Comparison of ENCODE assay signal across 1 cellular context in genomic region chr2:43634604-43635306, GRCh38.
A peak's percentile ranks its signal among the peaks of the same experiment; 100 is the strongest.
TF ChIP-seq lines count a peak whose summit lies in the region.

No MANE protein-coding gene starts in this region.

TF ChIP-seq in HepG2, 621 proteins besides CTCF, POLR2A, EP300 and RAD21 (continued from another document and continues in another):
- TF ChIP-seq, protein P1, sequence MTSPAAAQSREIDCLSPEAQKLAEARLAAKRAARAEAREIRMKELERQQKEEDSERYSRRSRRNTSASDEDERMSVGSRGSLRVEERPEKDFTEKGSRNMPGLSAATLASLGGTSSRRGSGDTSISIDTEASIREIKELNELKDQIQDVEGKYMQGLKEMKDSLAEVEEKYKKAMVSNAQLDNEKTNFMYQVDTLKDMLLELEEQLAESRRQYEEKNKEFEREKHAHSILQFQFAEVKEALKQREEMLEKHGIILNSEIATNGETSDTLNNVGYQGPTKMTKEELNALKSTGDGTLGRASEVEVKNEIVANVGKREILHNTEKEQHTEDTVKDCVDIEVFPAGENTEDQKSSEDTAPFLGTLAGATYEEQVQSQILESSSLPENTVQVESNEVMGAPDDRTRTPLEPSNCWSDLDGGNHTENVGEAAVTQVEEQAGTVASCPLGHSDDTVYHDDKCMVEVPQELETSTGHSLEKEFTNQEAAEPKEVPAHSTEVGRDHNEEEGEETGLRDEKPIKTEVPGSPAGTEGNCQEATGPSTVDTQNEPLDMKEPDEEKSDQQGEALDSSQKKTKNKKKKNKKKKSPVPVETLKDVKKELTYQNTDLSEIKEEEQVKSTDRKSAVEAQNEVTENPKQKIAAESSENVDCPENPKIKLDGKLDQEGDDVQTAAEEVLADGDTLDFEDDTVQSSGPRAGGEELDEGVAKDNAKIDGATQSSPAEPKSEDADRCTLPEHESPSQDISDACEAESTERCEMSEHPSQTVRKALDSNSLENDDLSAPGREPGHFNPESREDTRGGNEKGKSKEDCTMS (CRISPR knock-in tag; conservative IDR thresholded peaks at IDR 0.05) = no peak
- TF ChIP-seq MED13 (CRISPR knock-in tag; IDR thresholded peaks at IDR 0.05) (no peak), GATAD1 (CRISPR knock-in tag; IDR thresholded peaks at IDR 0.05) (peak; percentile 53), ZNF570 (CRISPR knock-in tag; IDR thresholded peaks at IDR 0.05; ENCODE audit: borderline replicate concordance) (no peak), ZNF737 (CRISPR knock-in tag; IDR thresholded peaks at IDR 0.05; ENCODE audit: borderline replicate concordance) (no peak), MXI1 (IDR thresholded peaks at IDR 0.05; ENCODE audit: borderline replicate concordance, low read depth, low read length) (peak; percentile 57; the same call in 2 of the 3 replicates), CREB1 (IDR thresholded peaks at IDR 0.05) (peak; percentile 59; the same call in 1 of the 2 replicates), CREB1 (CRISPR knock-in tag; IDR thresholded peaks at IDR 0.05) (peak; percentile 88), POLR2G (IDR thresholded peaks at IDR 0.05; ENCODE audit: low read depth, low read length) (no peak), GTF3A (CRISPR knock-in tag; conservative IDR thresholded peaks at IDR 0.05) (no peak), KAT8 (CRISPR knock-in tag; IDR thresholded peaks at IDR 0.05) (peak; percentile 53; the same call in 1 of the 2 replicates), ELF3 (CRISPR knock-in tag; IDR thresholded peaks at IDR 0.05) (peak; percentile 97), TEAD3 (CRISPR knock-in tag; optimal IDR thresholded peaks at IDR 0.05; ENCODE audit: borderline replicate concordance) (peak; percentile 78), USF2 (IDR thresholded peaks at IDR 0.05; ENCODE audit: low read depth, low read length) (no peak), USF2 (CRISPR knock-in tag; IDR thresholded peaks at IDR 0.05; ENCODE audit: borderline replicate concordance) (peak; percentile 38; the same call in 1 of the 2 replicates), ZNF264 (CRISPR knock-in tag; IDR thresholded peaks at IDR 0.05) (peak; percentile 76; the same call in 1 of the 2 replicates), NFE2L2 (IDR thresholded peaks at IDR 0.05; ENCODE audit: low read length) (peak; percentile 14; the same call in 1 of the 2 replicates), KAT7 (CRISPR knock-in tag; IDR thresholded peaks at IDR 0.05; ENCODE audit: borderline replicate concordance) (no peak; the same call in 1 of the 2 replicates), SRF (IDR thresholded peaks at IDR 0.05; ENCODE audit: low read depth, low read length) (peak; percentile 86), ZNF17 (CRISPR knock-in tag; IDR thresholded peaks at IDR 0.05) (no peak), PPARG (CRISPR knock-in tag; conservative IDR thresholded peaks at IDR 0.05) (peak; percentile 75), FOXP1 (IDR thresholded peaks at IDR 0.05) (peak; percentile 63), FOXP1 (CRISPR knock-in tag; IDR thresholded peaks at IDR 0.05) (peak; percentile 94), KDM3A (CRISPR knock-in tag; IDR thresholded peaks at IDR 0.05; ENCODE audit: low read depth) (no peak), CAMTA2 (CRISPR knock-in tag; IDR thresholded peaks at IDR 0.05; ENCODE audit: borderline replicate concordance) (no peak), ELF1 (CRISPR knock-in tag; IDR thresholded peaks at IDR 0.05) (peak; percentile 15; the same call in 1 of the 2 replicates), MZF1 (CRISPR knock-in tag; IDR thresholded peaks at IDR 0.05; ENCODE audit: borderline replicate concordance) (no peak), ELK4 (CRISPR knock-in tag; IDR thresholded peaks at IDR 0.05; ENCODE audit: borderline replicate concordance) (no peak), ARNT2 (CRISPR knock-in tag; IDR thresholded peaks at IDR 0.05; ENCODE audit: low read depth) (peak; percentile 22; the same call in 1 of the 2 replicates), ZNF230 (CRISPR knock-in tag; IDR thresholded peaks at IDR 0.05) (no peak), ZBTB10 (CRISPR knock-in tag; IDR thresholded peaks at IDR 0.05; ENCODE audit: borderline replicate concordance) (no peak), KDM1A (CRISPR knock-in tag; IDR thresholded peaks at IDR 0.05) (no peak), TOE1 (CRISPR knock-in tag; IDR thresholded peaks at IDR 0.05) (peak; percentile 86; the same call in 1 of the 2 replicates), ZMYM2 (CRISPR knock-in tag; IDR thresholded peaks at IDR 0.05) (no peak), NCOA2 (CRISPR knock-in tag; IDR thresholded peaks at IDR 0.05) (peak; percentile 83), ZNF552 (CRISPR knock-in tag; IDR thresholded peaks at IDR 0.05; ENCODE audit: borderline replicate concordance) (no peak), ZNF772 (CRISPR knock-in tag; IDR thresholded peaks at IDR 0.05) (no peak), ZFP1 (CRISPR knock-in tag; IDR thresholded peaks at IDR 0.05) (no peak; the same call in 1 of the 2 replicates), MIER3 (CRISPR knock-in tag; IDR thresholded peaks at IDR 0.05; ENCODE audit: borderline replicate concordance) (peak; percentile 68; the same call in 1 of the 2 replicates), ATF7 (IDR thresholded peaks at IDR 0.05) (no peak), ATF7 (CRISPR knock-in tag; IDR thresholded peaks at IDR 0.05) (no peak), ZSCAN9 (CRISPR knock-in tag; IDR thresholded peaks at IDR 0.05; ENCODE audit: borderline replicate concordance) (peak; percentile 75), ZNF18 (CRISPR knock-in tag; IDR thresholded peaks at IDR 0.05; ENCODE audit: insufficient replicate concordance) (peak; percentile 41), ZNF790 (CRISPR knock-in tag; IDR thresholded peaks at IDR 0.05; ENCODE audit: borderline replicate concordance) (no peak), MYC (CRISPR knock-in tag; IDR thresholded peaks at IDR 0.05; ENCODE audit: borderline replicate concordance) (no peak), SMYD3 (CRISPR knock-in tag; IDR thresholded peaks at IDR 0.05) (peak; percentile 92), CEBPG (CRISPR knock-in tag; IDR thresholded peaks at IDR 0.05) (peak; percentile 67), TGIF2 (CRISPR knock-in tag; IDR thresholded peaks at IDR 0.05) (0 out of 2 replicates have a peak, but pooled peaks have one; percentile 27), XRCC5 (optimal IDR thresholded peaks at IDR 0.05; ENCODE audit: low read length) (peak; percentile 25)
- TF ChIP-seq, protein P2, sequence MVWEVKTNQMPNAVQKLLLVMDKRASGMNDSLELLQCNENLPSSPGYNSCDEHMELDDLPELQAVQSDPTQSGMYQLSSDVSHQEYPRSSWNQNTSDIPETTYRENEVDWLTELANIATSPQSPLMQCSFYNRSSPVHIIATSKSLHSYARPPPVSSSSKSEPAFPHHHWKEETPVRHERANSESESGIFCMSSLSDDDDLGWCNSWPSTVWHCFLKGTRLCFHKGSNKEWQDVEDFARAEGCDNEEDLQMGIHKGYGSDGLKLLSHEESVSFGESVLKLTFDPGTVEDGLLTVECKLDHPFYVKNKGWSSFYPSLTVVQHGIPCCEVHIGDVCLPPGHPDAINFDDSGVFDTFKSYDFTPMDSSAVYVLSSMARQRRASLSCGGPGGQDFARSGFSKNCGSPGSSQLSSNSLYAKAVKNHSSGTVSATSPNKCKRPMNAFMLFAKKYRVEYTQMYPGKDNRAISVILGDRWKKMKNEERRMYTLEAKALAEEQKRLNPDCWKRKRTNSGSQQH (CRISPR knock-in tag; IDR thresholded peaks at IDR 0.05; ENCODE audit: low read depth) = no peak
- TF ChIP-seq, protein P3, sequence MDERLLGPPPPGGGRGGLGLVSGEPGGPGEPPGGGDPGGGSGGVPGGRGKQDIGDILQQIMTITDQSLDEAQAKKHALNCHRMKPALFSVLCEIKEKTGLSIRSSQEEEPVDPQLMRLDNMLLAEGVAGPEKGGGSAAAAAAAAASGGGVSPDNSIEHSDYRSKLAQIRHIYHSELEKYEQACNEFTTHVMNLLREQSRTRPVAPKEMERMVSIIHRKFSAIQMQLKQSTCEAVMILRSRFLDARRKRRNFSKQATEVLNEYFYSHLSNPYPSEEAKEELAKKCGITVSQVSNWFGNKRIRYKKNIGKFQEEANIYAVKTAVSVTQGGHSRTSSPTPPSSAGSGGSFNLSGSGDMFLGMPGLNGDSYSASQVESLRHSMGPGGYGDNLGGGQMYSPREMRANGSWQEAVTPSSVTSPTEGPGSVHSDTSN (CRISPR knock-in tag; IDR thresholded peaks at IDR 0.05) = peak; percentile 61
- TF ChIP-seq, protein P4, sequence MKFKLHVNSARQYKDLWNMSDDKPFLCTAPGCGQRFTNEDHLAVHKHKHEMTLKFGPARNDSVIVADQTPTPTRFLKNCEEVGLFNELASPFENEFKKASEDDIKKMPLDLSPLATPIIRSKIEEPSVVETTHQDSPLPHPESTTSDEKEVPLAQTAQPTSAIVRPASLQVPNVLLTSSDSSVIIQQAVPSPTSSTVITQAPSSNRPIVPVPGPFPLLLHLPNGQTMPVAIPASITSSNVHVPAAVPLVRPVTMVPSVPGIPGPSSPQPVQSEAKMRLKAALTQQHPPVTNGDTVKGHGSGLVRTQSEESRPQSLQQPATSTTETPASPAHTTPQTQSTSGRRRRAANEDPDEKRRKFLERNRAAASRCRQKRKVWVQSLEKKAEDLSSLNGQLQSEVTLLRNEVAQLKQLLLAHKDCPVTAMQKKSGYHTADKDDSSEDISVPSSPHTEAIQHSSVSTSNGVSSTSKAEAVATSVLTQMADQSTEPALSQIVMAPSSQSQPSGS (CRISPR knock-in tag; IDR thresholded peaks at IDR 0.05) = no peak
- TF ChIP-seq, protein P5, sequence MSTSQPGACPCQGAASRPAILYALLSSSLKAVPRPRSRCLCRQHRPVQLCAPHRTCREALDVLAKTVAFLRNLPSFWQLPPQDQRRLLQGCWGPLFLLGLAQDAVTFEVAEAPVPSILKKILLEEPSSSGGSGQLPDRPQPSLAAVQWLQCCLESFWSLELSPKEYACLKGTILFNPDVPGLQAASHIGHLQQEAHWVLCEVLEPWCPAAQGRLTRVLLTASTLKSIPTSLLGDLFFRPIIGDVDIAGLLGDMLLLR (CRISPR knock-in tag; IDR thresholded peaks at IDR 0.05) = no peak
- TF ChIP-seq, protein P6, sequence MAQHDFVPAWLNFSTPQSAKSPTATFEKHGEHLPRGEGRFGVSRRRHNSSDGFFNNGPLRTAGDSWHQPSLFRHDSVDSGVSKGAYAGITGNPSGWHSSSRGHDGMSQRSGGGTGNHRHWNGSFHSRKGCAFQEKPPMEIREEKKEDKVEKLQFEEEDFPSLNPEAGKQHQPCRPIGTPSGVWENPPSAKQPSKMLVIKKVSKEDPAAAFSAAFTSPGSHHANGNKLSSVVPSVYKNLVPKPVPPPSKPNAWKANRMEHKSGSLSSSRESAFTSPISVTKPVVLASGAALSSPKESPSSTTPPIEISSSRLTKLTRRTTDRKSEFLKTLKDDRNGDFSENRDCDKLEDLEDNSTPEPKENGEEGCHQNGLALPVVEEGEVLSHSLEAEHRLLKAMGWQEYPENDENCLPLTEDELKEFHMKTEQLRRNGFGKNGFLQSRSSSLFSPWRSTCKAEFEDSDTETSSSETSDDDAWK (CRISPR knock-in tag; IDR thresholded peaks at IDR 0.05) = no peak
